In genomic region chr11:21564095-21564494, GRCh38 we compare ENCODE assay signal across 14 cellular contexts.
"Had no signal": no experiment of that assay in that cellular context is flagged by ENCODE, and none has a peak within 500 bp of the region (broad histone marks: within the 10 kb centered on the region; RNA-seq: fewer than 3 reads in every experiment).

No MANE protein-coding gene starts in this region.

- H3K9me3 Mint-ChIP-seq: mesothelial cell of epicardium, neural progenitor cell had no signal

- H3K27ac ChIP-seq: ascending aorta, lower lobe of right lung, neural progenitor cell, parathyroid adenoma, uterus had no signal

- H3K27me3 ChIP-seq: ascending aorta, neural progenitor cell, uterus had no signal

- H3K4me2 ChIP-seq: neural progenitor cell had no signal

- H3K9me3 ChIP-seq: ascending aorta, lower lobe of right lung, uterus had no signal

- H3K27me3 Mint-ChIP-seq: activated T-cell treated with anti-CD3 and anti-CD28 coated beads, Interleukin-2, amount 50 U/mL, for 24 hours had no signal

- H3K36me3 ChIP-seq: ascending aorta, lower lobe of right lung, neural progenitor cell, uterus had no signal

- H3K27ac Mint-ChIP-seq: activated T-cell treated with anti-CD3 and anti-CD28 coated beads, Interleukin-2, amount 50 U/mL, for 24 hours; mesothelial cell of epicardium; neural progenitor cell had no signal

- H3K79me2 ChIP-seq: parathyroid adenoma had no signal

- ATAC-seq: esophagus mucosa, left cardiac atrium, lower lobe of right lung had no signal

- H3K9ac ChIP-seq: neural progenitor cell, parathyroid adenoma had no signal

- H2AFZ ChIP-seq: neural progenitor cell, parathyroid adenoma had no signal

- DNase-seq: activated CD4-positive, alpha-beta T cell treated with anti-CD3 and anti-CD28 coated beads, Interleukin-2, amount 50 U/mL, for 4 hours; activated CD4-positive, CD25-positive, alpha-beta regulatory T cell treated with anti-CD3 and anti-CD28 coated beads, Interleukin-2, amount 50 U/mL, for 72 hours; activated effector memory CD4-positive, alpha-beta T cell treated with anti-CD3 and anti-CD28 coated beads, Interleukin-2, amount 50 U/mL, for 16 hours; activated T-cell treated with anti-CD3 and anti-CD28 coated beads, Interleukin-2, amount 50 U/mL, for 24 hours; left cardiac atrium; lower lobe of right lung; retina; stimulated activated CD4-positive, alpha-beta T cell treated with anti-CD3 and anti-CD28 coated beads, Interleukin-4, amount 100 ng/mL, for 4 hours; uterus had no signal

- H3K4me3 Mint-ChIP-seq: activated T-cell treated with anti-CD3 and anti-CD28 coated beads, Interleukin-2, amount 50 U/mL, for 24 hours; mesothelial cell of epicardium; neural progenitor cell had no signal

- H3K4me1 ChIP-seq: ascending aorta, lower lobe of right lung, neural progenitor cell, parathyroid adenoma, uterus had no signal

- H3K4me1 Mint-ChIP-seq: mesothelial cell of epicardium had no signal

- H3K4me3 ChIP-seq: ascending aorta, lower lobe of right lung, neural progenitor cell, uterus had no signal
